In the genomic region with DNA sequence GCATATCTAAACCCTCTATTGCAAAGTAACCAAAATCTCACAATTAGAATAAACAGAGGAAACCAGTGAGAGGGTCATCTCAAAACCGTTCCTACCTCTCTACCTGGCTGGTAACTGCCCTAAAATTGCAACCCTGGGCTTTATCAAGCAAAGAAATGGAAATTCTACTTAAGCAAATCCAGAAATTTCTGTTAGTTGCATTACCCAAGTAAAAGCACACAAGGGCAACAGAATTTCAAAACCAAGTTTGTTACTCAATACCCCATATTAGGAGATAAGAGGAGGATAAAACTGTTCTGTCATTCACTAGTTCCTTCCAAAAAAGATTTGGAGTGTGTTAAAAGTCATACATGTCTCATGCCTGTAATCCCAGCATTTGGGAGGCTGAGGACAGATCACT, we compare ENCODE assay signal across 12 cellular contexts.
A peak's percentile ranks its signal among the peaks of the same experiment; 100 is the strongest.
DNase-seq lines count a peak whose midpoint lies in the region; ATAC-seq, FAIRE-seq and TF ChIP-seq lines count a peak whose summit lies in the region.
"Had no signal": no experiment of that assay in that cellular context is flagged by ENCODE, and none has a peak within 500 bp of the region (broad histone marks: within the 10 kb centered on the region; RNA-seq: fewer than 3 reads in every experiment).

No MANE protein-coding gene starts in this region.

- no peak for TF ChIP-seq CTCF in A549 (IDR thresholded peaks at IDR 0.05)

- peak overlapping the region; percentile 73 for H3K4me2 ChIP-seq in A549

- TF ChIP-seq POLR2A in A549 (IDR thresholded peaks at IDR 0.05; ENCODE audit: low read length) = no peak

- ATAC-seq in A549 (0 out of 6 replicates have a peak, but pooled peaks of 1 of the 2 experiments have one; percentile 9), left lobe of liver (peak; percentile 67)

- TF ChIP-seq EP300 in A549 (IDR thresholded peaks at IDR 0.05) = no peak; a peak in 1 of 5 replicates

- no peak for TF ChIP-seq RAD21 in A549 (conservative IDR thresholded peaks at IDR 0.05 in 1 of 2, IDR thresholded peaks at IDR 0.05 in 1 of 2)

- H3K36me3 ChIP-seq in adipocyte (ENCODE audit: control insufficient read depth, insufficient read depth, low read length, severe bottlenecking) = no peaks in the 10 kb centered on the region

- CTCF ChIA-PET in A549 (lab: Yijun Ruan, JAX) = interaction anchor here (2.8 kb wide), 1 partner anchor 42 kb away, joined by 13 read pairs; no protein-coding TSS in a partner anchor

- H3K4me3 ChIP-seq in A549 = peak overlapping the region; percentile 21
- peak overlapping the region; percentile 45 for H3K4me3 ChIP-seq in adipocyte (ENCODE audit: low read length)

- H3K4me1 ChIP-seq in A549 (peaks cover 83% of the 10 kb centered on the region), adipocyte (ENCODE audit: control insufficient read depth, insufficient read depth, low read length) (peaks cover 21% of the 10 kb centered on the region)

- H3K27ac ChIP-seq in A549 = peak overlapping the region; percentile 83 to 88
- H3K27ac ChIP-seq: C4-2B had no signal

- 35% methylated on average over 1 of the region's 1 CpG for WGBS in A549 (ENCODE audit: missing lambda C conversion rate)

- H3K9me3 ChIP-seq in A549 (no peaks in the 10 kb centered on the region), adipocyte (ENCODE audit: control insufficient read depth, low read length) (no peaks in the 10 kb centered on the region)

- FAIRE-seq in A549 (lab: Jason Lieb, UNC) (no peak), GM19239 (lab: Jason Lieb, UNC) (no peak)
- FAIRE-seq: islet of Langerhans had no signal

- POLR2A ChIA-PET in A549 (lab: Yijun Ruan, JAX) = no interaction called here

- no peak for DNase-seq in A549 (ENCODE audit: low read depth in 1 of 2, low spot score in 1 of 2)
- DNase-seq in GM03348 (ENCODE audit: low spot score) = peak; percentile 37
- DNase-seq in adipocyte (ENCODE audit: low read depth) = peak; percentile 81
- DNase-seq in left lobe of liver (ENCODE audit: low spot score) = no peak
- no peak for DNase-seq in GM19239 (ENCODE audit: insufficient read length, low spot score)
- DNase-seq in SW 1271 (lab: John Stamatoyannopoulos, UW) = no peak
- DNase-seq in iPS-NIHi7 (ENCODE audit: extremely low spot score) = no peak
- no peak for DNase-seq in NCI-H1417 treated with DMSO at 0.1 percent for 48 hours (lab: John Stamatoyannopoulos, UW)
- DNase-seq: activated CD4-positive, alpha-beta T cell treated with anti-CD3 and anti-CD28 coated beads, Interleukin-2, amount 50 U/mL, for 1 hour; amygdala had no signal

- H3K9ac ChIP-seq in adipocyte (ENCODE audit: low read length) = peak overlapping the region; percentile 36

- H3K27me3 ChIP-seq in adipocyte (replicated peaks; ENCODE audit: control insufficient read depth, insufficient read depth, low read length) = no peaks in the 10 kb centered on the region

TF ChIP-seq in A549, 52 proteins besides CTCF, POLR2A, EP300 and RAD21:
- TF ChIP-seq CEBPB (IDR thresholded peaks at IDR 0.05) = peak; percentile 46 to 69; a peak in 2 of 4 replicates
- no peak for TF ChIP-seq CBX8 (IDR thresholded peaks at IDR 0.05)
- TF ChIP-seq, protein P1, sequence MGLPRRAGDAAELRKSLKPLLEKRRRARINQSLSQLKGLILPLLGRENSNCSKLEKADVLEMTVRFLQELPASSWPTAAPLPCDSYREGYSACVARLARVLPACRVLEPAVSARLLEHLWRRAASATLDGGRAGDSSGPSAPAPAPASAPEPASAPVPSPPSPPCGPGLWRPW (IDR thresholded peaks at IDR 0.05) = peak; percentile 51; the same call in 1 of the 2 replicates
TF ChIP-seq in A549: peak in this region for 2.

Comparison
In these comparisons a context has a peak if more than half of its experiments do, and no peak if none do; other contexts are left out.
1. DNase-seq: peak in GM03348 (single experiment) and adipocyte (single experiment); none in A549 (0 of 2), left lobe of liver (single experiment), GM19239 (single experiment), SW 1271 (0 of 2), iPS-NIHi7 (single experiment) and NCI-H1417 treated with DMSO at 0.1 percent for 48 hours (single experiment).